ENCODE assay signal across 22 cellular contexts in genomic region chr7:150560486-150560885, GRCh38. TPM values are rescaled to one million over a fixed set of nuclear protein-coding genes. Genes with fewer than 3 reads are reported as not detected.
DNase-seq lines count a peak whose midpoint lies in the region; ATAC-seq and TF ChIP-seq lines count a peak whose summit lies in the region.
"Had no signal": no experiment of that assay in that cellular context is flagged by ENCODE, and none has a peak within 500 bp of the region (broad histone marks: within the 10 kb centered on the region; RNA-seq: fewer than 3 reads in every experiment).

No MANE protein-coding gene starts in this region.

- peaks cover 54% of the 10 kb centered on the region for H3K4me1 Mint-ChIP-seq in T-helper 1 cell treated with Interleukin-12 subunit alpha and Interleukin-12 subunit beta and Interleukin-4 antibody, amounts not matched to agents 30 μg/mL and 1 μg/mL, for 36 hours (ENCODE audit: low read depth)
- H3K4me1 Mint-ChIP-seq in stimulated activated naive CD8-positive, alpha-beta T cell treated with anti-CD3 and anti-CD28 coated beads, Interleukin-15, Interleukin-2, amounts not matched to agents 100 ng/mL and 50 ng/mL, for 24 hours (ENCODE audit: low read depth), result peaks cover 62% of the 10 kb centered on the region
- peaks cover 4% of the 10 kb centered on the region for H3K4me1 Mint-ChIP-seq in endothelial cell (ENCODE audit: unreplicated experiment)
- no peaks in the 10 kb centered on the region for H3K4me1 Mint-ChIP-seq in stimulated activated naive B cell treated with anti-CD40 and anti-IgM and Interleukin-4, amounts not matched to agents 10 μg/mL and 1 μg/mL and 100 μg/mL, for 72 hours

- H3K36me3 Mint-ChIP-seq in T-helper 1 cell treated with Interleukin-12 subunit alpha and Interleukin-12 subunit beta and Interleukin-4 antibody, amounts not matched to agents 30 μg/mL and 1 μg/mL, for 36 hours (ENCODE audit: low read depth), result peaks cover 51% of the 10 kb centered on the region
- H3K36me3 Mint-ChIP-seq in stimulated activated naive CD8-positive, alpha-beta T cell treated with anti-CD3 and anti-CD28 coated beads, Interleukin-15, Interleukin-2, amounts not matched to agents 100 ng/mL and 50 ng/mL, for 24 hours (ENCODE audit: low read depth), result peaks cover 17% of the 10 kb centered on the region
- peaks cover 22% of the 10 kb centered on the region for H3K36me3 Mint-ChIP-seq in endothelial cell (ENCODE audit: low read depth, unreplicated experiment)
- peaks cover 0 to 2% of the 10 kb centered on the region in 2 donors for H3K36me3 Mint-ChIP-seq in stimulated activated naive B cell treated with anti-CD40 and anti-IgM and Interleukin-4, amounts not matched to agents 10 μg/mL and 1 μg/mL and 100 μg/mL, for 72 hours

- H3K4me3 Mint-ChIP-seq in T-helper 1 cell treated with Interleukin-12 subunit alpha and Interleukin-12 subunit beta and Interleukin-4 antibody, amounts not matched to agents 30 μg/mL and 1 μg/mL, for 36 hours, result no peak overlapping the region
- H3K4me3 Mint-ChIP-seq in stimulated activated naive CD8-positive, alpha-beta T cell treated with anti-CD3 and anti-CD28 coated beads, Interleukin-15, Interleukin-2, amounts not matched to agents 100 ng/mL and 50 ng/mL, for 24 hours, result no peak overlapping the region
- peak overlapping the region; percentile 28 for H3K4me3 Mint-ChIP-seq in endothelial cell (ENCODE audit: unreplicated experiment)
- no peak overlapping the region for H3K4me3 Mint-ChIP-seq in stimulated activated naive B cell treated with anti-CD40 and anti-IgM and Interleukin-4, amounts not matched to agents 10 μg/mL and 1 μg/mL and 100 μg/mL, for 72 hours
- H3K4me3 Mint-ChIP-seq: CD14-positive monocyte had no signal

- TF ChIP-seq CTCF in endothelial cell (IDR thresholded peaks at IDR 0.05; ENCODE audit: unreplicated experiment), result no peak

- no peaks in the 10 kb centered on the region for H3K27me3 Mint-ChIP-seq in T-helper 1 cell treated with Interleukin-12 subunit alpha and Interleukin-12 subunit beta and Interleukin-4 antibody, amounts not matched to agents 30 μg/mL and 1 μg/mL, for 36 hours (ENCODE audit: low read depth)
- H3K27me3 Mint-ChIP-seq in stimulated activated naive CD8-positive, alpha-beta T cell treated with anti-CD3 and anti-CD28 coated beads, Interleukin-15, Interleukin-2, amounts not matched to agents 100 ng/mL and 50 ng/mL, for 24 hours, result no peaks in the 10 kb centered on the region
- H3K27me3 Mint-ChIP-seq in endothelial cell (ENCODE audit: unreplicated experiment), result no peaks in the 10 kb centered on the region
- H3K27me3 Mint-ChIP-seq in stimulated activated naive B cell treated with anti-CD40 and anti-IgM and Interleukin-4, amounts not matched to agents 10 μg/mL and 1 μg/mL and 100 μg/mL, for 72 hours, result peaks cover 0 to 4% of the 10 kb centered on the region in 2 donors

- ATAC-seq in stimulated activated naive CD8-positive, alpha-beta T cell treated with anti-CD3 and anti-CD28 coated beads, Interleukin-15, Interleukin-2, amounts not matched to agents 100 U/mL and 50 U/mL, for 24 hours, result no peak
- no peak for ATAC-seq in stimulated activated naive B cell treated with anti-CD40 and anti-IgM and Interleukin-4, amounts not matched to agents 10 μg/mL and 1 μg/mL and 100 μg/mL, for 72 hours (replicated peaks)
- no peak for ATAC-seq in HG03439 (IDR thresholded peaks at IDR 0.05; ENCODE audit: unreplicated experiment)
- ATAC-seq: HCT116, K562 had no signal

- peak overlapping the region; percentile 55 for H3K27ac Mint-ChIP-seq in T-helper 1 cell treated with Interleukin-12 subunit alpha and Interleukin-12 subunit beta and Interleukin-4 antibody, amounts not matched to agents 30 μg/mL and 1 μg/mL, for 36 hours
- H3K27ac Mint-ChIP-seq in stimulated activated naive CD8-positive, alpha-beta T cell treated with anti-CD3 and anti-CD28 coated beads, Interleukin-15, Interleukin-2, amounts not matched to agents 100 ng/mL and 50 ng/mL, for 24 hours, result peak overlapping the region; percentile 13
- H3K27ac Mint-ChIP-seq in endothelial cell (ENCODE audit: unreplicated experiment), result no peak overlapping the region
- H3K27ac Mint-ChIP-seq in stimulated activated naive B cell treated with anti-CD40 and anti-IgM and Interleukin-4, amounts not matched to agents 10 μg/mL and 1 μg/mL and 100 μg/mL, for 72 hours, result no peak overlapping the region
- H3K27ac Mint-ChIP-seq: CD14-positive monocyte had no signal

- DNase-seq in T-helper 1 cell, result no peak
- DNase-seq in stimulated activated naive CD8-positive, alpha-beta T cell treated with anti-CD3 and anti-CD28 coated beads, Interleukin-15, Interleukin-2, amounts not matched to agents 100 U/mL and 50 U/mL, for 24 hours, result no peak
- no peak for DNase-seq in endothelial cell (ENCODE audit: low spot score)
- no peak for DNase-seq in stimulated activated naive B cell treated with anti-CD40 and anti-IgM and Interleukin-4, amounts not matched to agents 10 μg/mL and 1 μg/mL and 100 μg/mL, for 72 hours
- no peak for DNase-seq in AG08396 (ENCODE audit: low spot score)
- DNase-seq: DMS153, GDM1, NCI-H1105, NCI-H1694 treated with DMSO at 0.1 percent for 48 hours, NCI-H2107, NCI-H510A, NCI-H774, OCI-M1, SHP77 had no signal

- H3K9me3 Mint-ChIP-seq in T-helper 1 cell treated with Interleukin-12 subunit alpha and Interleukin-12 subunit beta and Interleukin-4 antibody, amounts not matched to agents 30 μg/mL and 1 μg/mL, for 36 hours, result peaks cover 51% of the 10 kb centered on the region
- H3K9me3 Mint-ChIP-seq in stimulated activated naive CD8-positive, alpha-beta T cell treated with anti-CD3 and anti-CD28 coated beads, Interleukin-15, Interleukin-2, amounts not matched to agents 100 ng/mL and 50 ng/mL, for 24 hours, result peaks cover 19% of the 10 kb centered on the region
- H3K9me3 Mint-ChIP-seq in endothelial cell (ENCODE audit: unreplicated experiment), result peaks cover 21% of the 10 kb centered on the region
- H3K9me3 Mint-ChIP-seq in stimulated activated naive B cell treated with anti-CD40 and anti-IgM and Interleukin-4, amounts not matched to agents 10 μg/mL and 1 μg/mL and 100 μg/mL, for 72 hours, result peaks cover 16 to 19% of the 10 kb centered on the region in 2 donors

RNA-seq across cellular contexts. Expression of gene GIMAP4, which starts 6.7 kb away (rescaled TPM):
- total RNA-seq in endothelial cell (ENCODE audit: unreplicated experiment), result 6.4 TPM
- total RNA-seq: Daoy, RPMI7951 had no signal

RNA-seq across cellular contexts. Expression of gene GIMAP7, which starts 45.8 kb away (rescaled TPM):
- 2.2 TPM for total RNA-seq in endothelial cell (ENCODE audit: unreplicated experiment)
- total RNA-seq: Daoy, RPMI7951 had no signal

Comparison
In these comparisons a context has a peak if more than half of its experiments do, and no peak if none do; other contexts are left out.
1. H3K27ac Mint-ChIP-seq: peak in T-helper 1 cell treated with Interleukin-12 subunit alpha and Interleukin-12 subunit beta and Interleukin-4 antibody, amounts not matched to agents 30 μg/mL and 1 μg/mL, for 36 hours (single experiment) and stimulated activated naive CD8-positive, alpha-beta T cell treated with anti-CD3 and anti-CD28 coated beads, Interleukin-15, Interleukin-2, amounts not matched to agents 100 ng/mL and 50 ng/mL, for 24 hours (single experiment); none in endothelial cell (single experiment) and stimulated activated naive B cell treated with anti-CD40 and anti-IgM and Interleukin-4, amounts not matched to agents 10 μg/mL and 1 μg/mL and 100 μg/mL, for 72 hours (single experiment).